Comparison of ENCODE assay signal across 21 cellular contexts in the genomic region with DNA sequence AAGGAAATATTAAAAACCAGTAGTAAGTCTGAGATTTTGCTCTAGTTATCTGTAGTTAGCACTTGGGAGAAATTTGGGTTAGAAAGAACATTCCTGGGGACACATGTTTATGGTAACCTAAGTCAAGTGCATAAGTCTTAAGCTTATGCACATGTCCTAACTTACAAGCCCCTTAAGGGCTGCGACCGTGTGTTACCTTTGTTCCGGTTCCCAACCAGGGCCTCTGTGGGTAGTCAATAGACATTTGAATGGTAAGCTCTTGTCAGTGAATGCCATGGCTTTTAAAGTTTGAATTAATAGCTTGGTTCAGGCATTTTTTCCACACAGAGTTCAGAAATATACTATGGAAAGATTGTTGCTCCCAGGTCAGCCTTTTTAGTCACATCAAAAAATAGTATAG.
A peak's percentile ranks its signal among the peaks of the same experiment; 100 is the strongest.
DNase-seq lines count a peak whose midpoint lies in the region; FAIRE-seq and TF ChIP-seq lines count a peak whose summit lies in the region.
"Had no signal": no experiment of that assay in that cellular context is flagged by ENCODE, and none has a peak within 500 bp of the region (broad histone marks: within the 10 kb centered on the region; RNA-seq: fewer than 3 reads in every experiment).

No MANE protein-coding gene starts in this region.

- H4K8ac ChIP-seq in H1 (ENCODE audit: extremely low read depth, insufficient read depth, low read length) = no peak overlapping the region

- H3K4me2 ChIP-seq in H1 (ENCODE audit: insufficient read depth in 1 of 2, low read depth in 2 of 2, low read length in 2 of 2) (peak overlapping the region in 1 of 2 experiments; percentile 46; a peak in 1 of 4 replicates), neural progenitor cell (no peak overlapping the region)

- no peak overlapping the region for H4K91ac ChIP-seq in H1 (replicated peaks; ENCODE audit: insufficient read length, low read length)

- TF ChIP-seq EP300 in H1 (IDR thresholded peaks at IDR 0.05; ENCODE audit: borderline replicate concordance in 1 of 2, low read depth in 2 of 2, low read length in 2 of 2) = no peak

- TF ChIP-seq CTCF in H1 (IDR thresholded peaks at IDR 0.05; ENCODE audit: control extremely low read depth in 1 of 3, insufficient read depth in 1 of 3, low read depth in 1 of 3, low read length in 3 of 3) (no peak), neural progenitor cell (IDR thresholded peaks at IDR 0.05) (no peak)

- WGBS in HUES64 = 24% methylated on average over 3 of the region's 3 CpGs
- WGBS in H1 (ENCODE audit: extremely low coverage in 1 of 2, insufficient coverage in 1 of 2, insufficient read length in 1 of 2, insufficient replicate concordance in 2 of 2, low coverage in 1 of 2, low lambda C conversion rate in 2 of 2, missing lambda C conversion rate in 1 of 2), 2 experiments = 12% methylated on average over 3 of the region's 3 CpGs; no CpG with 5 or more reads in 1 of the 2 experiments

- intact Hi-C loops in activated CD4-positive, alpha-beta T cell treated with anti-CD3 and anti-CD28 coated beads, Interleukin-2, amount 10 ng/mL, durations not matched to agents 24 days and 14 days (cut with micrococcal nuclease) = loop anchor here (2.0 to 10.0 kb wide), 2 partner anchors 19 to 227 kb away; no protein-coding TSS in a partner anchor

- peaks cover 16% of the 10 kb centered on the region for H3K4me1 ChIP-seq in HUES64 (ENCODE audit: insufficient read depth, low read length)
- H3K4me1 ChIP-seq in H1 (replicated peaks in 1 of 4; ENCODE audit: control insufficient read depth in 3 of 4, insufficient read depth in 4 of 4, low read length in 3 of 4) = peaks cover 0 to 11% (median 2%) of the 10 kb centered on the region in 4 experiments; a peak in 3 of 7 replicates
- no peaks in the 10 kb centered on the region for H3K4me1 ChIP-seq in neural progenitor cell
- H3K4me1 ChIP-seq: Caco-2, HAP-1 had no signal

- H2BK20ac ChIP-seq in H1 (ENCODE audit: low read length) = no peak overlapping the region

- no peak overlapping the region for H2BK120ac ChIP-seq in H1 (replicated peaks; ENCODE audit: low read depth, low read length)

- H4K20me1 ChIP-seq in H1 (replicated peaks in 1 of 2; ENCODE audit: control insufficient read depth in 1 of 2, insufficient read depth in 2 of 2, low read length in 2 of 2) (no peaks in the 10 kb centered on the region), neural progenitor cell (ENCODE audit: low read depth) (no peaks in the 10 kb centered on the region)

- H2BK5ac ChIP-seq in H1 (ENCODE audit: low read depth, low read length) = no peak overlapping the region

- H4K5ac ChIP-seq in H1 (ENCODE audit: insufficient read length, low read depth, low read length) = no peak overlapping the region

- CTCF ChIA-PET in H1 (lab: Charles Lee; ENCODE audit: partially characterized antibody) = interaction anchor here (0.6 to 2.0 kb wide), 8 partner anchors 10 to 173 kb away, joined by 3 to 5 read pairs (median 5); no protein-coding TSS in a partner anchor

- no peak overlapping the region for H3K4ac ChIP-seq in H1 (replicated peaks; ENCODE audit: insufficient read length, low read depth, low read length)

- H3K36me3 ChIP-seq in HUES64 (ENCODE audit: insufficient read depth, low read length) (no peaks in the 10 kb centered on the region), H1 (ENCODE audit: control insufficient read depth in 2 of 4, insufficient read depth in 4 of 4, low read length in 3 of 4) (peaks cover 0 to 15% (median 0%) of the 10 kb centered on the region in 4 experiments; a peak in 2 of 8 replicates), neural progenitor cell (peaks cover 31% of the 10 kb centered on the region)
- H3K36me3 ChIP-seq: HAP-1 had no signal

- H2AFZ ChIP-seq in H1 (ENCODE audit: low read length) (no peak overlapping the region), neural progenitor cell (replicated peaks) (peak overlapping the region; percentile 1)

- DNase-seq in H1 (ENCODE audit: low read depth in 1 of 2, low spot score in 2 of 2) (no peak), neural progenitor cell (ENCODE audit: low spot score) (no peak), SHP77 (lab: John Stamatoyannopoulos, UW) (no peak)
- no peak for DNase-seq in activated CD4-positive, alpha-beta T cell treated with anti-CD3 and anti-CD28 coated beads, Interleukin-2, amount 10 ng/mL, durations not matched to agents 24 days and 14 days
- no peak for DNase-seq in activated naive CD4-positive, alpha-beta T cell (lab: John Stamatoyannopoulos, UW)
- DNase-seq: ACHN; AML-193; Caco-2; CD4-positive, alpha-beta T cell; GOT3; KBM-7 had no signal

- H3K18ac ChIP-seq in H1 (ENCODE audit: extremely low read depth, low read length) = no peak overlapping the region

- H3K4me3 ChIP-seq in HUES64 (ENCODE audit: low read length) (no peak overlapping the region), H1 (ENCODE audit: extremely low read depth in 1 of 4, insufficient read depth in 2 of 4, low read depth in 3 of 4, low read length in 4 of 4) (peak overlapping the region in 1 of 4 experiments; percentile 10; a peak in 1 of 8 replicates), neural progenitor cell (no peak overlapping the region)
- H3K4me3 ChIP-seq: HAP-1 had no signal

- H3K4me1 Mint-ChIP-seq in neural progenitor cell = peaks cover 5% of the 10 kb centered on the region
- no peaks in the 10 kb centered on the region for H3K4me1 Mint-ChIP-seq in activated CD4-positive, alpha-beta T cell treated with anti-CD3 and anti-CD28 coated beads, Interleukin-2, amount 10 ng/mL, durations not matched to agents 24 days and 14 days
- H3K4me1 Mint-ChIP-seq: IgD-negative memory B cell had no signal

- H3K27me3 Mint-ChIP-seq in neural progenitor cell (ENCODE audit: insufficient read depth, low read depth) = no peaks in the 10 kb centered on the region
- H3K27me3 Mint-ChIP-seq in activated CD4-positive, alpha-beta T cell treated with anti-CD3 and anti-CD28 coated beads, Interleukin-2, amount 10 ng/mL, durations not matched to agents 24 days and 14 days = peaks cover 3% of the 10 kb centered on the region
- H3K27me3 Mint-ChIP-seq: IgD-negative memory B cell had no signal

- H3K79me2 ChIP-seq in H1 (ENCODE audit: control insufficient read depth in 1 of 2, insufficient read depth in 2 of 2, low read length in 2 of 2) (no peaks in the 10 kb centered on the region), neural progenitor cell (ENCODE audit: low read depth) (no peaks in the 10 kb centered on the region)

- peaks cover 26% of the 10 kb centered on the region for H3K9me3 Mint-ChIP-seq in neural progenitor cell
- H3K9me3 Mint-ChIP-seq in activated CD4-positive, alpha-beta T cell treated with anti-CD3 and anti-CD28 coated beads, Interleukin-2, amount 10 ng/mL, durations not matched to agents 24 days and 14 days = no peaks in the 10 kb centered on the region
- H3K9me3 Mint-ChIP-seq: CD4-positive, alpha-beta T cell had no signal

- no peak overlapping the region for H2BK12ac ChIP-seq in H1 (ENCODE audit: low read depth, low read length)

- no peak overlapping the region for H2AK5ac ChIP-seq in H1 (ENCODE audit: low read depth, low read length)

- no peak overlapping the region for H3K56ac ChIP-seq in H1 (replicated peaks; ENCODE audit: insufficient read length, low read depth, low read length)

- no peak overlapping the region for H3K4me3 Mint-ChIP-seq in neural progenitor cell
- H3K4me3 Mint-ChIP-seq in activated CD4-positive, alpha-beta T cell treated with anti-CD3 and anti-CD28 coated beads, Interleukin-2, amount 10 ng/mL, durations not matched to agents 24 days and 14 days = no peak overlapping the region
- H3K4me3 Mint-ChIP-seq: CD4-positive, alpha-beta T cell; IgD-negative memory B cell had no signal

- peaks cover 10% of the 10 kb centered on the region for H3F3A ChIP-seq in neural progenitor cell (ENCODE audit: low read depth)

- H3K27ac ChIP-seq in HUES64 (ENCODE audit: low read depth, low read length) (peak overlapping the region; percentile 29; the same call in 1 of the 2 replicates), H1 (ENCODE audit: low read depth, low read length) (no peak overlapping the region), neural progenitor cell (no peak overlapping the region)
- H3K27ac ChIP-seq: C4-2B, HL-60 had no signal

- no peak for TF ChIP-seq RAD21 in H1 (IDR thresholded peaks at IDR 0.05 in 1 of 2, conservative IDR thresholded peaks at IDR 0.05 in 1 of 2; ENCODE audit: low read depth in 2 of 2, low read length in 2 of 2)

- H3K9me3 ChIP-seq in HUES64 (ENCODE audit: insufficient read depth, low read depth, low read length) (peaks cover 25% of the 10 kb centered on the region), H1 (ENCODE audit: insufficient read depth in 2 of 2, low read depth in 1 of 2, low read length in 1 of 2) (peaks cover 19 to 21% of the 10 kb centered on the region in 2 experiments), neural progenitor cell (ENCODE audit: low read depth) (peaks cover 28% of the 10 kb centered on the region)
- H3K9me3 ChIP-seq: HAP-1 had no signal

- FAIRE-seq in H1 (lab: Jason Lieb, UNC) = peak; percentile 81
- FAIRE-seq: A204.1, D721Med, G401.6, GM12891, HepG2 had no signal

- H3K23me2 ChIP-seq in H1 (ENCODE audit: low read depth, low read length) = no peaks in the 10 kb centered on the region

- H3K27me3 ChIP-seq in HUES64 (ENCODE audit: insufficient read depth, low read length) (no peaks in the 10 kb centered on the region), H1 (replicated peaks in 1 of 4; ENCODE audit: control insufficient read depth in 3 of 4, extremely low read depth in 1 of 4, insufficient read depth in 3 of 4, low read length in 3 of 4) (no peaks in the 10 kb centered on the region), neural progenitor cell (no peaks in the 10 kb centered on the region)

- H3K14ac ChIP-seq in H1 (ENCODE audit: insufficient read length) = no peak overlapping the region

- POLR2A ChIA-PET in H1 (lab: Charles Lee; ENCODE audit: partially characterized antibody) = interaction anchor here (3.8 kb wide), 1 partner anchor 14 kb away, joined by 16 read pairs; no protein-coding TSS in a partner anchor

- H3K23ac ChIP-seq in H1 (ENCODE audit: insufficient read length) = no peak overlapping the region

- no peak overlapping the region for H2BK15ac ChIP-seq in H1 (ENCODE audit: low read length)

- H3K79me1 ChIP-seq in H1 (ENCODE audit: low read depth, low read length) = no peaks in the 10 kb centered on the region

- H3K36me3 Mint-ChIP-seq in neural progenitor cell = peaks cover 4% of the 10 kb centered on the region
- H3K36me3 Mint-ChIP-seq in activated CD4-positive, alpha-beta T cell treated with anti-CD3 and anti-CD28 coated beads, Interleukin-2, amount 10 ng/mL, durations not matched to agents 24 days and 14 days (ENCODE audit: low read depth) = no peaks in the 10 kb centered on the region
- H3K36me3 Mint-ChIP-seq: IgD-negative memory B cell had no signal

- H3K9ac ChIP-seq in HUES64 (ENCODE audit: low read depth, low read length) = no peak overlapping the region
- H3K9ac ChIP-seq in H1 (replicated peaks in 1 of 4; ENCODE audit: extremely low read depth in 1 of 4, low read depth in 3 of 4, low read length in 3 of 4) = no peak overlapping the region
- H3K9ac ChIP-seq in neural progenitor cell = no peak overlapping the region

- no peak overlapping the region for H3K27ac Mint-ChIP-seq in neural progenitor cell
- no peak overlapping the region for H3K27ac Mint-ChIP-seq in activated CD4-positive, alpha-beta T cell treated with anti-CD3 and anti-CD28 coated beads, Interleukin-2, amount 10 ng/mL, durations not matched to agents 24 days and 14 days
- H3K27ac Mint-ChIP-seq: CD4-positive, alpha-beta T cell; IgD-negative memory B cell had no signal

- no peak for TF ChIP-seq POLR2A in H1 (IDR thresholded peaks at IDR 0.05; ENCODE audit: control extremely low read depth in 1 of 2, low read depth in 2 of 2, low read length in 2 of 2)
